ENCODE assay signal across 21 cellular contexts in genomic region chr7:47782022-47782421, GRCh38.
DNase-seq lines count a peak whose midpoint lies in the region; ATAC-seq and TF ChIP-seq lines count a peak whose summit lies in the region.
"Had no signal": no experiment of that assay in that cellular context is flagged by ENCODE, and none has a peak within 500 bp of the region (broad histone marks: within the 10 kb centered on the region; RNA-seq: fewer than 3 reads in every experiment).

No MANE protein-coding gene starts in this region.

- peaks cover 50% of the 10 kb centered on the region for H3K4me1 ChIP-seq in hepatocyte (ENCODE audit: insufficient read depth)
- peaks cover 5 to 16% of the 10 kb centered on the region in 2 donors for H3K4me1 ChIP-seq in aorta (ENCODE audit: control insufficient read depth in 1 of 2, insufficient read depth in 2 of 2, low read length in 2 of 2)

- no peak for ATAC-seq in aorta (ENCODE audit: low FRiP score)
- ATAC-seq in GM21786 (IDR thresholded peaks at IDR 0.05; ENCODE audit: unreplicated experiment), result no peak
- ATAC-seq: activated naive CD8-positive, alpha-beta T cell treated with anti-CD3 and anti-CD28 coated beads, Interleukin-2, amount 50 U/mL, for 24 hours; upper lobe of right lung; WTC11 had no signal

- no peak overlapping the region for H2AFZ ChIP-seq in hepatocyte

- no peaks in the 10 kb centered on the region for H3K9me3 ChIP-seq in hepatocyte (ENCODE audit: low read depth)
- H3K9me3 ChIP-seq in aorta (ENCODE audit: control insufficient read depth, low read length), result no peaks in the 10 kb centered on the region
- H3K9me3 ChIP-seq: HAP-1, upper lobe of right lung had no signal

- H3K27ac ChIP-seq in hepatocyte (peak overlapping the region; percentile 22), aorta (ENCODE audit: low read depth in 1 of 2, low read length in 2 of 2) (peak overlapping the region; percentile 37 to 74)
- H3K27ac ChIP-seq: 22Rv1, upper lobe of right lung had no signal

- H3K4me2 ChIP-seq in hepatocyte, result no peak overlapping the region

- no peaks in the 10 kb centered on the region for H3K36me3 ChIP-seq in hepatocyte (replicated peaks; ENCODE audit: insufficient read depth, low read depth)
- H3K36me3 ChIP-seq in aorta (ENCODE audit: control insufficient read depth in 1 of 2, insufficient read depth in 2 of 2, low read length in 1 of 2), result no peaks in the 10 kb centered on the region
- H3K36me3 ChIP-seq: HAP-1, upper lobe of right lung had no signal

- H3K4me3 ChIP-seq in hepatocyte, result no peak overlapping the region
- H3K4me3 ChIP-seq in aorta (ENCODE audit: low read length in 2 of 2), result no peak overlapping the region
- H3K4me3 ChIP-seq: HAP-1, lung, upper lobe of right lung had no signal

- H3K79me2 ChIP-seq in hepatocyte, result no peaks in the 10 kb centered on the region

- DNase-seq in DMS 273 (lab: John Stamatoyannopoulos, UW; ENCODE audit: unreplicated experiment), result peak; percentile 36
- no peak for DNase-seq in DMS 273 treated with DMSO at 0.1 percent for 48 hours (lab: John Stamatoyannopoulos, UW)
- DNase-seq in astrocyte of the hippocampus (ENCODE audit: low read depth, low spot score), result peak; percentile 64
- DNase-seq in hepatocyte (ENCODE audit: low spot score), result no peak
- DNase-seq in aorta, result no peak
- no peak for DNase-seq in activated naive CD4-positive, alpha-beta T cell treated with Interleukin-2 at 50 U/mL for 16 hours
- no peak for DNase-seq in head of caudate nucleus
- DNase-seq: activated naive CD8-positive, alpha-beta T cell treated with anti-CD3 and anti-CD28 coated beads, Interleukin-2, amount 50 U/mL, for 24 hours; DMS79; glutamatergic neuron; NCI-H1417 treated with DMSO at 0.1 percent for 48 hours; SHP77; stimulated activated CD4-positive, alpha-beta T cell treated with anti-CD3 and anti-CD28 coated beads, Interleukin-15, amount 100 ng/mL, for 24 hours; stimulated activated naive CD4-positive, alpha-beta T cell treated with Interleukin-2 at 50 U/mL for 16 hours; T-helper 2 cell; upper lobe of right lung had no signal

- intact Hi-C loops in aorta (cut with DNase I) (loop anchor here in 1 of 2 donors (5.0 to 10.0 kb wide), 2 partner anchors 130 to 197 kb away; partner anchors contain the start of gene TNS3), head of caudate nucleus (cut with DNase I) (no loop called here)

- TF ChIP-seq CTCF in hepatocyte (IDR thresholded peaks at IDR 0.05; ENCODE audit: poor library complexity), result no peak

- H3K9me2 ChIP-seq in hepatocyte (replicated peaks; ENCODE audit: insufficient read depth), result no peaks in the 10 kb centered on the region

- no peaks in the 10 kb centered on the region for H4K20me1 ChIP-seq in hepatocyte (ENCODE audit: insufficient read depth, poor library complexity, severe bottlenecking)

- H3K27me3 ChIP-seq in hepatocyte, result no peaks in the 10 kb centered on the region
- H3K27me3 ChIP-seq in aorta (ENCODE audit: control insufficient read depth in 1 of 2, insufficient read depth in 2 of 2, low read length in 1 of 2), result no peaks in the 10 kb centered on the region
- H3K27me3 ChIP-seq: upper lobe of right lung had no signal

Comparison
In these comparisons a context has a peak if more than half of its experiments do, and no peak if none do; other contexts are left out.
1. DNase-seq: peak in DMS 273 (single experiment) and astrocyte of the hippocampus (single experiment); none in DMS 273 treated with DMSO at 0.1 percent for 48 hours (single experiment), hepatocyte (single experiment), aorta (0 of 2), activated naive CD4-positive, alpha-beta T cell treated with Interleukin-2 at 50 U/mL for 16 hours (single experiment) and head of caudate nucleus (0 of 42).